In genomic region chr17:69286257-69286656, GRCh38 we compare ENCODE assay signal across 21 cellular contexts. TPM values are rescaled to one million over a fixed set of nuclear protein-coding genes. Genes with fewer than 3 reads are reported as not detected.
DNase-seq lines count a peak whose midpoint lies in the region; ATAC-seq and TF ChIP-seq lines count a peak whose summit lies in the region.
"Had no signal": no experiment of that assay in that cellular context is flagged by ENCODE, and none has a peak within 500 bp of the region (broad histone marks: within the 10 kb centered on the region; RNA-seq: fewer than 3 reads in every experiment).

No MANE protein-coding gene starts in this region.

- peaks cover 5 to 7% of the 10 kb centered on the region in 2 donors for H3K4me1 Mint-ChIP-seq in natural killer cell treated with Interleukin-12 subunit alpha and Interleukin-12 subunit beta and Interleukin-15 and Interleukin-18, amount 100 ng/mL, for 72 hours (ENCODE audit: low read depth in 2 of 2)

- H3K36me3 Mint-ChIP-seq in natural killer cell treated with Interleukin-12 subunit alpha and Interleukin-12 subunit beta and Interleukin-15 and Interleukin-18, amount 100 ng/mL, for 72 hours: peaks cover 29% of the 10 kb centered on the region

- POLR2A ChIA-PET in PC-3 (lab: Charles Lee; ENCODE audit: unreplicated experiment): interaction anchor here (1.3 kb wide), 1 partner anchor 41 kb away, joined by 3 read pairs; the partner anchor contains the start of gene ABCA5

- H2AFZ ChIP-seq in PC-3 (ENCODE audit: low read length): no peak overlapping the region

- no TSS peak for BruUV-seq in PC-3 (replicated peaks; lab: Mats Ljungman, UMichigan)

- no peaks in the 10 kb centered on the region for H3K9me3 ChIP-seq in PC-3 (ENCODE audit: low read length)
- H3K9me3 ChIP-seq in skeletal muscle satellite cell (replicated peaks; ENCODE audit: low read length): no peaks in the 10 kb centered on the region
- H3K9me3 ChIP-seq: BLaER1 treated with 17β-estradiol and CSF1 and Interleukin-3, amounts not matched to agents 10 nM and 100 nM had no signal

- H3K27ac ChIP-seq in PC-3 (ENCODE audit: low read length): peak overlapping the region; percentile 52
- H3K27ac ChIP-seq: BLaER1 treated with 17β-estradiol and CSF1 and Interleukin-3, amounts not matched to agents 10 nM and 100 nM; SK-N-MC had no signal

- no peaks in the 10 kb centered on the region for H3K9me3 Mint-ChIP-seq in natural killer cell treated with Interleukin-12 subunit alpha and Interleukin-12 subunit beta and Interleukin-15 and Interleukin-18, amount 100 ng/mL, for 72 hours
- H3K9me3 Mint-ChIP-seq: CD4-positive, alpha-beta memory T cell had no signal

- H3F3A ChIP-seq in PC-3 (ENCODE audit: low read length, unreplicated experiment): peaks cover 12% of the 10 kb centered on the region

- H3K4me3 ChIP-seq in PC-3 (ENCODE audit: low read length) (peak overlapping the region; percentile 14; the same call in 1 of the 2 replicates), choroid plexus epithelial cell (ENCODE audit: low read depth, low read length) (no peak overlapping the region), skeletal muscle satellite cell (ENCODE audit: low read length) (no peak overlapping the region)
- H3K4me3 ChIP-seq: BLaER1 treated with 17β-estradiol and CSF1 and Interleukin-3, amounts not matched to agents 10 nM and 100 nM; GM12878; SK-N-MC had no signal

- H3K27me3 ChIP-seq in PC-3 (ENCODE audit: low read length) (no peaks in the 10 kb centered on the region), skeletal muscle satellite cell (ENCODE audit: control insufficient read depth, insufficient read depth, low read length) (no peaks in the 10 kb centered on the region)
- H3K27me3 ChIP-seq: BLaER1 treated with 17β-estradiol and CSF1 and Interleukin-3, amounts not matched to agents 10 nM and 100 nM had no signal

- CTCF ChIA-PET in PC-3 (lab: Charles Lee): no interaction called here

- intact Hi-C loops in PC-3 (cut with micrococcal nuclease) (no loop called here), Right ventricle myocardium superior (cut with DNase I) (no loop called here)

- H3K36me3 ChIP-seq in PC-3 (ENCODE audit: low read depth, low read length) (no peaks in the 10 kb centered on the region), skeletal muscle satellite cell (ENCODE audit: insufficient read depth, low read length) (peaks cover 7% of the 10 kb centered on the region)

- H3K9me2 ChIP-seq in PC-3 (replicated peaks; ENCODE audit: low read length): no peaks in the 10 kb centered on the region

- DNase-seq in ELR (ENCODE audit: low read depth): peak; percentile 68
- peak; percentile 87 for DNase-seq in PC-3
- DNase-seq in choroid plexus epithelial cell (ENCODE audit: low read depth): peak; percentile 21
- no peak for DNase-seq in Right ventricle myocardium superior
- no peak for DNase-seq in GDM1 (lab: John Stamatoyannopoulos, UW)
- DNase-seq in natural killer cell treated with Interleukin-12 subunit alpha and Interleukin-12 subunit beta and Interleukin-15 and Interleukin-18, amount 100 ng/mL, for 72 hours (ENCODE audit: low spot score): no peak
- DNase-seq: CD4-positive, alpha-beta memory T cell; Karpas-422; MV-4-11; NCI-H1105 treated with DMSO at 0.1 percent for 48 hours; NCI-H2081; NCI-H2171; NCI-H526; OCI-M1; SHP77 treated with DMSO at 0.1 percent for 48 hours had no signal

- peak; percentile 82 for ATAC-seq in PC-3
- ATAC-seq in Right ventricle myocardium superior (ENCODE audit: poor library complexity): no peak
- no peak for ATAC-seq in natural killer cell treated with Interleukin-12 subunit alpha and Interleukin-12 subunit beta and Interleukin-15 and Interleukin-18, amount 100 ng/mL, for 72 hours
- ATAC-seq: GM12878 had no signal

- H3K27me3 Mint-ChIP-seq in natural killer cell treated with Interleukin-12 subunit alpha and Interleukin-12 subunit beta and Interleukin-15 and Interleukin-18, amount 100 ng/mL, for 72 hours: no peaks in the 10 kb centered on the region
- H3K27me3 Mint-ChIP-seq: CD4-positive, alpha-beta memory T cell had no signal

- H3K4me2 ChIP-seq in PC-3 (ENCODE audit: low read length) (peak overlapping the region; percentile 60), skeletal muscle satellite cell (ENCODE audit: low read length) (peak overlapping the region; percentile 22)
- H3K4me2 ChIP-seq: BLaER1 treated with 17β-estradiol and CSF1 and Interleukin-3, amounts not matched to agents 10 nM and 100 nM had no signal

- H3K79me2 ChIP-seq in PC-3 (ENCODE audit: low read length): no peaks in the 10 kb centered on the region

- TF ChIP-seq CTCF in PC-3 (conservative IDR thresholded peaks at IDR 0.05; ENCODE audit: low read depth, low read length): no peak
- TF ChIP-seq CTCF in choroid plexus epithelial cell (conservative IDR thresholded peaks at IDR 0.05; ENCODE audit: low read depth, low read length): no peak

- H3K4me3 Mint-ChIP-seq in natural killer cell treated with Interleukin-12 subunit alpha and Interleukin-12 subunit beta and Interleukin-15 and Interleukin-18, amount 100 ng/mL, for 72 hours: no peak overlapping the region
- H3K4me3 Mint-ChIP-seq: CD4-positive, alpha-beta memory T cell had no signal

- H3K4me1 ChIP-seq in PC-3 (ENCODE audit: insufficient read depth, low read length) (peaks cover 29% of the 10 kb centered on the region), skeletal muscle satellite cell (ENCODE audit: control insufficient read depth, insufficient read depth, low read length) (peaks cover 19% of the 10 kb centered on the region)

- no peaks in the 10 kb centered on the region for H4K20me1 ChIP-seq in PC-3 (ENCODE audit: low read length)
- H4K20me1 ChIP-seq: BLaER1 treated with 17β-estradiol and CSF1 and Interleukin-3, amounts not matched to agents 10 nM and 100 nM had no signal

- no peak overlapping the region for H3K27ac Mint-ChIP-seq in natural killer cell treated with Interleukin-12 subunit alpha and Interleukin-12 subunit beta and Interleukin-15 and Interleukin-18, amount 100 ng/mL, for 72 hours
- H3K27ac Mint-ChIP-seq: CD4-positive, alpha-beta memory T cell had no signal

- no peak overlapping the region for H3K9ac ChIP-seq in PC-3 (ENCODE audit: low read length)
- no peak overlapping the region for H3K9ac ChIP-seq in skeletal muscle satellite cell (ENCODE audit: low read depth, low read length)
- H3K9ac ChIP-seq: BLaER1 treated with 17β-estradiol and CSF1 and Interleukin-3, amounts not matched to agents 10 nM and 100 nM had no signal

RNA-seq across cellular contexts. Expression of gene ABCA5, which starts 40.7 kb away (rescaled TPM):
- total RNA-seq in PC-3 (2014; rRNA removed): 7.0 and 9.4 TPM in 2 replicates
- total RNA-seq in skeletal muscle satellite cell (2012; rRNA removed): 6.8 and 8.4 TPM in 2 replicates
- total RNA-seq in Right ventricle myocardium superior: 20.2 TPM
- total RNA-seq in natural killer cell treated with Interleukin-12 subunit alpha and Interleukin-12 subunit beta and Interleukin-15 and Interleukin-18, amount 100 ng/mL, for 72 hours: 10 to 100 TPM; 22.9 to 61.4 TPM
- total RNA-seq: M059J had no signal

RNA-seq across cellular contexts. Expression of gene ABCA10, which starts 57.6 kb away (rescaled TPM):
- total RNA-seq in PC-3 (2014; rRNA removed): 0.12 and 0.47 TPM in 2 replicates
- 0.22 and 0.25 TPM in 2 replicates for total RNA-seq in skeletal muscle satellite cell (2012; rRNA removed)
- total RNA-seq in Right ventricle myocardium superior: 6.9 TPM
- total RNA-seq in natural killer cell treated with Interleukin-12 subunit alpha and Interleukin-12 subunit beta and Interleukin-15 and Interleukin-18, amount 100 ng/mL, for 72 hours: 1 to 10 TPM; 2.0 to 4.7 TPM
- total RNA-seq: H1, M059J had no signal

Comparison
In these comparisons a context has a peak if more than half of its experiments do, and no peak if none do; other contexts are left out.
1. DNase-seq: peak in ELR (single experiment), PC-3 (single experiment) and choroid plexus epithelial cell (single experiment); none in Right ventricle myocardium superior (single experiment), GDM1 (single experiment) and natural killer cell treated with Interleukin-12 subunit alpha and Interleukin-12 subunit beta and Interleukin-15 and Interleukin-18, amount 100 ng/mL, for 72 hours (single experiment).